ENCODE assay signal across 8 cellular contexts in genomic region chr12:81128930-81129554, GRCh38. TPM values are rescaled to one million over a fixed set of nuclear protein-coding genes. Genes with fewer than 3 reads are reported as not detected.
DNase-seq lines count a peak whose midpoint lies in the region; ATAC-seq and TF ChIP-seq lines count a peak whose summit lies in the region.

No MANE protein-coding gene starts in this region.

- peak; percentile 99 for ATAC-seq in GM18909 (IDR thresholded peaks at IDR 0.05; ENCODE audit: poor library complexity, unreplicated experiment)
- ATAC-seq in HG03064 (IDR thresholded peaks at IDR 0.05; ENCODE audit: low read depth, unreplicated experiment): peak; percentile 94

- H3K4me3 ChIP-seq in WERI-Rb-1 (ENCODE audit: low read depth, low read length): no peak overlapping the region
- H3K4me3 ChIP-seq in right atrium auricular region: no peak overlapping the region
- H3K4me3 ChIP-seq in stomach: no peak overlapping the region

- DNase-seq in Ammon's horn (ENCODE audit: low spot score): peak; percentile 41
- peak; percentile 36 for DNase-seq in NCI-H187 treated with DMSO at 0.1 percent for 48 hours (lab: John Stamatoyannopoulos, UW)
- peak; percentile 38 for DNase-seq in WERI-Rb-1
- no peak for DNase-seq in right atrium auricular region (ENCODE audit: low spot score)
- no peak for DNase-seq in stomach
- no peak for DNase-seq in T-helper 2 cell treated with Interferon-gamma antibody and Interleukin-4, amounts not matched to agents 5 μg/mL and 100 μg/mL, for 36 hours (ENCODE audit: low spot score)

- no peak overlapping the region for H3K4me3 Mint-ChIP-seq in T-helper 2 cell treated with Interferon-gamma antibody and Interleukin-4, amounts not matched to agents 5 μg/mL and 100 μg/mL, for 36 hours

- 3 to 11% (median 6%) methylated on average over 2 of the region's 2 CpGs for WGBS in stomach, 5 donors

- TF ChIP-seq POLR2A in stomach (IDR thresholded peaks at IDR 0.05): no peak

- H3K27me3 Mint-ChIP-seq in T-helper 2 cell treated with Interferon-gamma antibody and Interleukin-4, amounts not matched to agents 5 μg/mL and 100 μg/mL, for 36 hours (ENCODE audit: low read depth): no peaks in the 10 kb centered on the region

- H3K36me3 Mint-ChIP-seq in T-helper 2 cell treated with Interferon-gamma antibody and Interleukin-4, amounts not matched to agents 5 μg/mL and 100 μg/mL, for 36 hours (ENCODE audit: low read depth): no peaks in the 10 kb centered on the region

- H3K27ac ChIP-seq in WERI-Rb-1: no peak overlapping the region
- H3K27ac ChIP-seq in right atrium auricular region: no peak overlapping the region
- H3K27ac ChIP-seq in stomach: no peak overlapping the region

- TF ChIP-seq CTCF in WERI-Rb-1 (IDR thresholded peaks at IDR 0.05; ENCODE audit: low read depth, low read length) (peak; percentile 81), right atrium auricular region (IDR thresholded peaks at IDR 0.05) (peak; percentile 55 to 80), stomach (IDR thresholded peaks at IDR 0.05) (peak in 5 of 7 experiments; percentile 38 to 71 (median 66))

- H3K4me1 Mint-ChIP-seq in T-helper 2 cell treated with Interferon-gamma antibody and Interleukin-4, amounts not matched to agents 5 μg/mL and 100 μg/mL, for 36 hours (ENCODE audit: low read depth): no peaks in the 10 kb centered on the region

- peaks cover 5% of the 10 kb centered on the region for H3K9me3 Mint-ChIP-seq in T-helper 2 cell treated with Interferon-gamma antibody and Interleukin-4, amounts not matched to agents 5 μg/mL and 100 μg/mL, for 36 hours

- TF ChIP-seq EP300 in stomach (IDR thresholded peaks at IDR 0.05): no peak

- H3K4me1 ChIP-seq in right atrium auricular region: no peaks in the 10 kb centered on the region
- H3K4me1 ChIP-seq in stomach: no peaks in the 10 kb centered on the region

- H3K36me3 ChIP-seq in WERI-Rb-1: no peaks in the 10 kb centered on the region
- no peaks in the 10 kb centered on the region for H3K36me3 ChIP-seq in right atrium auricular region
- no peaks in the 10 kb centered on the region for H3K36me3 ChIP-seq in stomach

- no peak overlapping the region for H3K27ac Mint-ChIP-seq in T-helper 2 cell treated with Interferon-gamma antibody and Interleukin-4, amounts not matched to agents 5 μg/mL and 100 μg/mL, for 36 hours

- H3K9me3 ChIP-seq in WERI-Rb-1 (ENCODE audit: severe bottlenecking) (no peaks in the 10 kb centered on the region), right atrium auricular region (no peaks in the 10 kb centered on the region), stomach (no peaks in the 10 kb centered on the region)

- no peaks in the 10 kb centered on the region for H3K27me3 ChIP-seq in WERI-Rb-1 (ENCODE audit: insufficient read depth, low read depth, severe bottlenecking)
- H3K27me3 ChIP-seq in right atrium auricular region: no peaks in the 10 kb centered on the region
- no peaks in the 10 kb centered on the region for H3K27me3 ChIP-seq in stomach

- intact Hi-C loops in stomach (cut with DNase I; ENCODE audit: low total_unique reads): no loop called here

RNA-seq across cellular contexts. Expression of gene ACSS3, which starts 51.2 kb away (rescaled TPM):
- total RNA-seq in right atrium auricular region (10 to 100 TPM; 20.3 to 32.3 TPM), stomach (10 to 100 TPM in 3 of 5 donors, 1 to 10 TPM in 2; 1.8 to 28.5 (median 10.1) TPM)
- polyA plus RNA-seq in stomach: 1 to 10 TPM in 2 of 3 donors, under 1 TPM in 1; 0.73 to 4.0 (median 4.0) TPM

Comparison
In these comparisons a context has a peak if more than half of its experiments do, and no peak if none do; other contexts are left out.
1. DNase-seq: peak in Ammon's horn (single experiment), NCI-H187 treated with DMSO at 0.1 percent for 48 hours (single experiment) and WERI-Rb-1 (single experiment); none in right atrium auricular region (single experiment), stomach (single experiment) and T-helper 2 cell treated with Interferon-gamma antibody and Interleukin-4, amounts not matched to agents 5 μg/mL and 100 μg/mL, for 36 hours (single experiment).
2. Peak in every context shown above with its lines, with median percentiles within 50 percentile points of each other: CTCF ChIP-seq.